Comparison of ENCODE assay signal across 11 cellular contexts in the genomic region with DNA sequence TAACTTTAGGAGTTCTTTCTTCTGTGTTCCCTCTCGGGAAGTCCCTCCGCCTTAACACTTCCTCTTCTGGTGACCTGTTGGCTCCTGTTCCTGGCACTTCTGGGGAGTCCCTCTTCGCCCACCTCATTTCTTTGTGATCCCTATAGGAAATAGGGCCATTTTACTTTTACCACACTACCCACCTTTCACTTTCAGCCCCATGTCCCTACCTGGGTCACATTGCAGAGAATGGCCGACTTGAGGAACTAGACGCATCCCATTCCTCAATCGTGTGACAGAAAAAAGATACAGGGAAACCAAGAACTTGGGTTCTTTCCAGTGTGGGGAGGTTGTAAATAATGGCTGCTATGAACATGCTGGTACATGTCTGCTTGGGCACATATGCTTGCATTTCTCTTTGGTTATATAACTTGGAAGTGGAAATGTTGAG. TPM values are rescaled to one million over a fixed set of nuclear protein-coding genes. Genes with fewer than 3 reads are reported as not detected.
DNase-seq lines count a peak whose midpoint lies in the region; ATAC-seq and TF ChIP-seq lines count a peak whose summit lies in the region.
"Had no signal": no experiment of that assay in that cellular context is flagged by ENCODE, and none has a peak within 500 bp of the region (broad histone marks: within the 10 kb centered on the region; RNA-seq: fewer than 3 reads in every experiment).

No MANE protein-coding gene starts in this region.

- H3K9me3 Mint-ChIP-seq in immature natural killer cell: no peaks in the 10 kb centered on the region

- CTCF ChIA-PET in RWPE1 (lab: Yijun Ruan, JAX): no interaction called here

- peak; percentile 45 for DNase-seq in DMS 273 treated with DMSO at 0.1 percent for 48 hours (lab: John Stamatoyannopoulos, UW)
- peak; percentile 33 for DNase-seq in RWPE1 (ENCODE audit: low spot score)
- DNase-seq in immature natural killer cell: no peak
- no peak for DNase-seq in GOT3 (lab: John Stamatoyannopoulos, UW)
- DNase-seq in activated gamma-delta T cell (lab: John Stamatoyannopoulos, UW): no peak
- no peak for DNase-seq in NCI-H1048 (lab: John Stamatoyannopoulos, UW)
- no peak for DNase-seq in activated CD4-positive, CD25-positive, alpha-beta regulatory T cell treated with anti-CD3 and anti-CD28 coated beads, Interleukin-2, amount 50 U/mL, for 72 hours
- DNase-seq: NCI-H748 treated with DMSO at 0.1 percent for 48 hours had no signal

- H3K4me3 Mint-ChIP-seq in immature natural killer cell: peak overlapping the region in 4 of 5 donors; percentile 40 to 67 (median 57)

- no peak for TF ChIP-seq CTCF in RWPE1 (conservative IDR thresholded peaks at IDR 0.05; ENCODE audit: low read depth)

- ATAC-seq in GM18907 (IDR thresholded peaks at IDR 0.05; ENCODE audit: unreplicated experiment): peak; percentile 27

- no peak overlapping the region for H3K27ac ChIP-seq in RWPE1

- peaks cover 85 to 100% of the 10 kb centered on the region in 2 donors for H3K4me1 Mint-ChIP-seq in immature natural killer cell

- POLR2A ChIA-PET in RWPE1 (lab: Yijun Ruan, JAX; ENCODE audit: low non-redundant PET): no interaction called here

- H3K27me3 Mint-ChIP-seq in immature natural killer cell (ENCODE audit: low read depth in 3 of 3): peaks cover 2 to 11% (median 9%) of the 10 kb centered on the region in 3 donors

- H3K36me3 Mint-ChIP-seq in immature natural killer cell: peaks cover 6 to 42% (median 29%) of the 10 kb centered on the region in 3 donors

- peak overlapping the region; percentile 37 to 89 (median 80) for H3K27ac Mint-ChIP-seq in immature natural killer cell
- H3K27ac Mint-ChIP-seq: IgD-negative memory B cell had no signal

RNA-seq across cellular contexts. Expression of a gene that starts 6.6 kb away (rescaled TPM):
- polyA plus RNA-seq in immature natural killer cell: 10 to 100 TPM; 27.5 to 59.7 (median 49.6) TPM
- polyA plus RNA-seq: smooth muscle cell had no signal

Comparison
In these comparisons a context has a peak if more than half of its experiments do, and no peak if none do; other contexts are left out.
1. DNase-seq: peak in DMS 273 treated with DMSO at 0.1 percent for 48 hours (single experiment) and RWPE1 (single experiment); none in immature natural killer cell (0 of 3), GOT3 (single experiment), activated gamma-delta T cell (single experiment), NCI-H1048 (single experiment) and activated CD4-positive, CD25-positive, alpha-beta regulatory T cell treated with anti-CD3 and anti-CD28 coated beads, Interleukin-2, amount 50 U/mL, for 72 hours (single experiment).